18 cellular contexts compared by ENCODE assay signal in genomic region chr5:33579789-33580188, GRCh38.
DNase-seq lines count a peak whose midpoint lies in the region; ATAC-seq, FAIRE-seq and TF ChIP-seq lines count a peak whose summit lies in the region.
"Had no signal": no experiment of that assay in that cellular context is flagged by ENCODE, and none has a peak within 500 bp of the region (broad histone marks: within the 10 kb centered on the region; RNA-seq: fewer than 3 reads in every experiment).

No MANE protein-coding gene starts in this region.

- CTCF ChIA-PET in A673 (lab: Charles Lee), result no interaction called here
- CTCF ChIA-PET in HCT116 (lab: Charles Lee), result interaction anchor here (0.9 to 1.5 kb wide), 2 partner anchors 9 kb away, joined by 5 to 6 read pairs; no protein-coding TSS in a partner anchor

- H3K27me3 Mint-ChIP-seq in endodermal cell (ENCODE audit: insufficient read depth), result no peaks in the 10 kb centered on the region
- H3K27me3 Mint-ChIP-seq: CD4-positive, alpha-beta T cell had no signal

- no peaks in the 10 kb centered on the region for H3K79me2 ChIP-seq in HCT116 (ENCODE audit: insufficient read depth, low read length)

- POLR2A ChIA-PET in A673 (lab: Charles Lee; ENCODE audit: low non-redundant PET) (no interaction called here), HCT116 (lab: Charles Lee) (no interaction called here)

- no peak overlapping the region for H3K27ac Mint-ChIP-seq in endodermal cell
- H3K27ac Mint-ChIP-seq: CD4-positive, alpha-beta T cell; H9 had no signal

- no peak overlapping the region for H3K4me3 Mint-ChIP-seq in endodermal cell
- H3K4me3 Mint-ChIP-seq: CD4-positive, alpha-beta T cell; H9 had no signal

- H3K36me3 ChIP-seq in A673 (ENCODE audit: insufficient read depth, low read length, poor library complexity, severe bottlenecking) (no peaks in the 10 kb centered on the region), HCT116 (ENCODE audit: control insufficient read depth in 1 of 2, insufficient read depth in 2 of 2, low read length in 2 of 2) (no peaks in the 10 kb centered on the region), endodermal cell (ENCODE audit: control insufficient read depth, insufficient read depth, low read length) (peaks cover 9% of the 10 kb centered on the region), vagina (no peaks in the 10 kb centered on the region)
- H3K36me3 ChIP-seq: BE2C had no signal

- no peak; the same call in 1 of the 2 replicates for ATAC-seq in HCT116

- H3K27me3 ChIP-seq in A673 (replicated peaks; ENCODE audit: insufficient read depth, low read depth, low read length, poor library complexity) (peaks cover 3% of the 10 kb centered on the region), HCT116 (ENCODE audit: insufficient read depth, low read length) (peaks cover 41% of the 10 kb centered on the region), endodermal cell (ENCODE audit: control insufficient read depth, insufficient read depth, low read length, poor library complexity, severe bottlenecking) (no peaks in the 10 kb centered on the region), vagina (no peaks in the 10 kb centered on the region)
- H3K27me3 ChIP-seq: BE2C had no signal

- H3K4me1 Mint-ChIP-seq in endodermal cell, result peaks cover 3% of the 10 kb centered on the region

- TF ChIP-seq RAD21 in HCT116 (IDR thresholded peaks at IDR 0.05; ENCODE audit: low read depth), result no peak

- TF ChIP-seq CTCF in A673 (conservative IDR thresholded peaks at IDR 0.05; ENCODE audit: low read depth, low read length) (0 out of 2 replicates have a peak, but pooled peaks have one; percentile 11), HCT116 (IDR thresholded peaks at IDR 0.05 in 2 of 3, conservative IDR thresholded peaks at IDR 0.05 in 1 of 3; ENCODE audit: borderline replicate concordance in 1 of 3, insufficient read depth in 1 of 3, low read depth in 2 of 3, low read length in 2 of 3) (peak in 2 of 3 experiments; percentile 20 to 21; a peak in 1 of 6 replicates), endodermal cell (conservative IDR thresholded peaks at IDR 0.05) (peak; percentile 33), vagina (IDR thresholded peaks at IDR 0.05) (no peak), GM13976 (IDR thresholded peaks at IDR 0.05; ENCODE audit: borderline replicate concordance, control extremely low read depth, extremely low read depth, insufficient read depth, missing control alignments) (no peak)

- FAIRE-seq in GM12891 (lab: Jason Lieb, UNC), result no peak
- FAIRE-seq: D721Med, G401.6, GM12892, H1 had no signal

- no peaks in the 10 kb centered on the region for H4K20me1 ChIP-seq in HCT116 (ENCODE audit: insufficient read depth)

- TF ChIP-seq POLR2A in HCT116 (IDR thresholded peaks at IDR 0.05; ENCODE audit: borderline replicate concordance, extremely low read depth, insufficient read depth, insufficient read length) (no peak), GM12891 (IDR thresholded peaks at IDR 0.05; ENCODE audit: low read depth, low read length) (no peak), vagina (IDR thresholded peaks at IDR 0.05) (no peak)

- 96% methylated on average over 1 of the region's 2 CpGs; no CpG with 5 or more reads in 1 of the 2 experiments for WGBS in endodermal cell (ENCODE audit: insufficient coverage in 1 of 2, insufficient read length in 1 of 2), 2 experiments

- BruUV-seq in A673 (replicated peaks; lab: Mats Ljungman, UMichigan) (no TSS peak), HCT116 (replicated peaks; lab: Mats Ljungman, UMichigan) (no TSS peak)

- H3K9me3 Mint-ChIP-seq in endodermal cell, result peaks cover 4% of the 10 kb centered on the region
- H3K9me3 Mint-ChIP-seq: CD4-positive, alpha-beta T cell had no signal

- RAD21 ChIA-PET in HCT116 (lab: Charles Lee; ENCODE audit: low non-redundant PET in 1 of 2, low total read pairs in 2 of 2, uncharacterized antibody in 2 of 2, unreplicated experiment in 2 of 2), result no interaction called here

- H3K27ac ChIP-seq in A673 (ENCODE audit: low read depth, low read length, poor library complexity, severe bottlenecking) (no peak overlapping the region), HCT116 (ENCODE audit: low read depth, low read length) (no peak overlapping the region), endodermal cell (ENCODE audit: low read depth, low read length) (no peak overlapping the region), vagina (no peak overlapping the region)

- peaks cover 45% of the 10 kb centered on the region for H3K36me3 Mint-ChIP-seq in endodermal cell (ENCODE audit: low read depth)

- no peaks in the 10 kb centered on the region for H3K4me1 ChIP-seq in A673 (ENCODE audit: insufficient read depth, low read length, poor library complexity, severe bottlenecking)
- no peaks in the 10 kb centered on the region for H3K4me1 ChIP-seq in HCT116 (ENCODE audit: control insufficient read depth in 1 of 2, insufficient read depth in 2 of 2, low read length in 2 of 2)
- H3K4me1 ChIP-seq in endodermal cell (ENCODE audit: control insufficient read depth, insufficient read depth, low read length), result peaks cover 6% of the 10 kb centered on the region
- no peaks in the 10 kb centered on the region for H3K4me1 ChIP-seq in vagina
- H3K4me1 ChIP-seq: BE2C, Caco-2 had no signal

- no peaks in the 10 kb centered on the region for H3K9me2 ChIP-seq in HCT116 (ENCODE audit: insufficient read depth)

- no peak overlapping the region for H2AFZ ChIP-seq in HCT116 (ENCODE audit: low read depth, low read length, poor library complexity, severe bottlenecking)

- intact Hi-C loops in A673 (cut with micrococcal nuclease; ENCODE audit: unreplicated experiment) (no loop called here), HCT116 (cut with micrococcal nuclease) (loop anchor here (10.0 kb wide), 1 partner anchor 135 kb away; the partner anchor contains the start of gene TARS1), vagina (cut with DNase I) (no loop called here)

- no peak overlapping the region for H3K4me3 ChIP-seq in A673 (ENCODE audit: low read depth, low read length, poor library complexity, severe bottlenecking)
- no peak overlapping the region for H3K4me3 ChIP-seq in HCT116 (replicated peaks in 1 of 2; ENCODE audit: low read depth in 1 of 2, low read length in 2 of 2)
- no peak overlapping the region for H3K4me3 ChIP-seq in endodermal cell (ENCODE audit: low read length)
- H3K4me3 ChIP-seq in vagina, result no peak overlapping the region

- no peak for DNase-seq in A673 (ENCODE audit: low spot score)
- no peak for DNase-seq in HCT116 (ENCODE audit: low read depth, low spot score)
- peak; percentile 55 for DNase-seq in SK-MEL-5 (ENCODE audit: low read depth, low spot score)
- DNase-seq in endodermal cell, result no peak
- no peak for DNase-seq in OCI-M1 (lab: John Stamatoyannopoulos, UW)
- DNase-seq in GM12891 (ENCODE audit: insufficient read length, low spot score), result no peak
- no peak for DNase-seq in vagina (ENCODE audit: extremely low spot score in 2 of 2)
- no peak for DNase-seq in GM13976 (ENCODE audit: low spot score)
- DNase-seq: 8988T; BE2C; C1 segment of cervical spinal cord; Caco-2; CD4-positive, alpha-beta T cell; H9 had no signal

- no peak overlapping the region for H3K9ac ChIP-seq in HCT116 (ENCODE audit: low read length)
- no peak overlapping the region for H3K9ac ChIP-seq in endodermal cell (ENCODE audit: extremely low read depth, low read length, poor library complexity, severe bottlenecking)

- no peaks in the 10 kb centered on the region for H3K9me3 ChIP-seq in A673 (ENCODE audit: low read depth, low read length, poor library complexity, severe bottlenecking)
- H3K9me3 ChIP-seq in HCT116 (ENCODE audit: control insufficient read depth in 1 of 2, insufficient read depth in 1 of 2, low read depth in 1 of 2, low read length in 2 of 2), result no peaks in the 10 kb centered on the region
- no peaks in the 10 kb centered on the region for H3K9me3 ChIP-seq in endodermal cell (ENCODE audit: control insufficient read depth, low read length)
- H3K9me3 ChIP-seq in vagina, result no peaks in the 10 kb centered on the region
- H3K9me3 ChIP-seq: BE2C, Caco-2 had no signal

- H3K4me2 ChIP-seq in HCT116 (ENCODE audit: low read length), result no peak overlapping the region

- in situ Hi-C loops in SK-MEL-5 (cut with HindIII; ENCODE audit: low pct_unique_long_range_greater_than_20kb, low sequenced_read_pairs), result no loop called here
- in situ Hi-C loops in GM13976 (cut with MboI; ENCODE audit: low sequenced_read_pairs, unreplicated experiment), result no loop called here

TF ChIP-seq in HCT116, 20 proteins besides CTCF, POLR2A, EP300 and RAD21 (continues in another document):
- no peak for TF ChIP-seq ZBTB33 (IDR thresholded peaks at IDR 0.05; ENCODE audit: extremely low read depth, insufficient replicate concordance, low read length)

TF ChIP-seq in GM12891, 5 proteins besides CTCF, POLR2A, EP300 and RAD21:
- TF ChIP-seq SPI1 (IDR thresholded peaks at IDR 0.05; ENCODE audit: low read depth, low read length) (no peak), TAF1 (IDR thresholded peaks at IDR 0.05; ENCODE audit: low read depth, low read length) (no peak), POLR2AphosphoS5 (IDR thresholded peaks at IDR 0.05; ENCODE audit: low read depth, low read length) (no peak), POU2F2 (IDR thresholded peaks at IDR 0.05; ENCODE audit: low read depth, low read length) (no peak), PAX5 (IDR thresholded peaks at IDR 0.05; ENCODE audit: insufficient read depth, low read length, severe bottlenecking) (no peak)
TF ChIP-seq in GM12891: peak in this region for 0.

Comparison
In these comparisons a context has a peak if more than half of its experiments do, and no peak if none do; other contexts are left out.
1. CTCF ChIP-seq: peak in A673 (single experiment), HCT116 (2 of 3) and endodermal cell (single experiment); none in vagina (0 of 3) and GM13976 (single experiment).